Comparison of ENCODE assay signal across 9 cellular contexts in the genomic region with DNA sequence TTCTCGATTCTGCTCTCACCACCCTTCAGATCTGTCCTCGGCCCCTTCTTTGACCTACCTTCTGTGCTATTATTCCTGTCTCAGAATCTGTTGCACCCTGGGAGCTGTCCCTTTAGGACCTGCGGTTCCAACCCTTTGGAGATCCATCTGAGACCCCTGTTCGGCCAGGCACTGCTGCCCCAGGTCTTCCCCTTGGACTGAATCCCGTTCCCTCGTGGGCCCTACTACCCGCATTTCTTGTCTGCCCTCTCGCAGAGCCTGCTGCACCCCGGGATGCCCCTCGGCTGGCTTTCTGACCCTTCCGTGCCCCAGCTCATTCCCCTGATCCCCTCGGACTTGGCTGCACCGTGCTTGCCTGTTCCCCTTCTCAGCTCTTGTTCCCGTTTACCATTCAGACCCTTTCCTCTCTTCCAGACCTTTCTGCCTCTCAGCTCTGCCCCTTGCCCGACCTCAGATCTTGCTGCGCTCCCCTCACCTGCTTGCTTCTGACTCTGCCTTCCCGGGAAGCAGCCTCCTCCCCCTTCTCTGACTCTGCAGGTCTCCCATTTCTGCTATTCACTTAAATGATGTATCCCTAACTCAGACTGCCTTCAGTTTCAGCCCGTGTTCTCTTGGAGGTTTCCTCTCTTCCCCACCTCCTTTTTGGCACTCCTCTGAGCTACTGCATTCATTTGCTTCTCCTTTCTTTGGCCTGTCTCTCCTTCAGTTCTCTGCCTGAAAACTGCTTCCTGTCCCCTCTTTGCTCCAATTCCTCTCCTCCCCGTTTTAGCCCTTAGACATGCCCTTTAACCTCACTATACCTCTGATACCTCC. TPM values are rescaled to one million over a fixed set of nuclear protein-coding genes. Genes with fewer than 3 reads are reported as not detected.
A peak's percentile ranks its signal among the peaks of the same experiment; 100 is the strongest.
DNase-seq lines count a peak whose midpoint lies in the region; ATAC-seq, FAIRE-seq and TF ChIP-seq lines count a peak whose summit lies in the region.
"Had no signal": no experiment of that assay in that cellular context is flagged by ENCODE, and none has a peak within 500 bp of the region (broad histone marks: within the 10 kb centered on the region; RNA-seq: fewer than 3 reads in every experiment).

No MANE protein-coding gene starts in this region.

- TF ChIP-seq CTCF in A549 (IDR thresholded peaks at IDR 0.05) (no peak), RWPE2 (IDR thresholded peaks at IDR 0.05; ENCODE audit: poor library complexity, severe bottlenecking) (no peak), smooth muscle cell (IDR thresholded peaks at IDR 0.05; ENCODE audit: borderline replicate concordance, insufficient read depth, poor library complexity, severe bottlenecking) (no peak), GM10248 (IDR thresholded peaks at IDR 0.05; ENCODE audit: control extremely low read depth, extremely low read depth, low read depth, missing control alignments) (no peak)

- H3K27ac ChIP-seq in A549 (peak overlapping the region; percentile 99), RWPE2 (ENCODE audit: poor library complexity, severe bottlenecking) (peak overlapping the region; percentile 95), smooth muscle cell (ENCODE audit: low read depth) (peak overlapping the region; percentile 33)

- CTCF ChIA-PET in A549 (lab: Yijun Ruan, JAX): interaction anchor here (0.8 to 4.2 kb wide), 12 partner anchors 8 to 173 kb away, joined by 3 to 47 read pairs (median 6); no protein-coding TSS in a partner anchor
- CTCF ChIA-PET in GM10248 (lab: Yijun Ruan, JAX): interaction anchor here (0.6 to 2.3 kb wide), 6 partner anchors 10 to 129 kb away, joined by 3 to 7 read pairs (median 3); partner anchors contain the start of gene AP2S1

- WGBS in A549 (ENCODE audit: missing lambda C conversion rate): 2% methylated on average over 19 of the region's 19 CpGs
- 2% methylated on average over 19 of the region's 19 CpGs for WGBS in smooth muscle cell (ENCODE audit: low lambda C conversion rate)

- peaks cover 55% of the 10 kb centered on the region for H4K20me1 ChIP-seq in smooth muscle cell (ENCODE audit: low read depth)

- POLR2A ChIA-PET in A549 (lab: Yijun Ruan, JAX): interaction anchor here (0.7 to 3.1 kb wide), 4 partner anchors 17 to 63 kb away, joined by 3 to 13 read pairs (median 4); no protein-coding TSS in a partner anchor
- POLR2A ChIA-PET in GM10248 (lab: Yijun Ruan, JAX): interaction anchor here (0.6 to 0.7 kb wide), 2 partner anchors 98 to 362 kb away, joined by 3 to 4 read pairs; no protein-coding TSS in a partner anchor

- H3K27me3 ChIP-seq in RWPE2 (ENCODE audit: insufficient read depth, poor library complexity, severe bottlenecking) (no peaks in the 10 kb centered on the region), smooth muscle cell (ENCODE audit: low read depth) (no peaks in the 10 kb centered on the region)

- TF ChIP-seq EP300 in A549 (IDR thresholded peaks at IDR 0.05): no peak

- H3K4me1 ChIP-seq in A549 (peaks cover 63% of the 10 kb centered on the region), RWPE2 (ENCODE audit: insufficient read depth, poor library complexity, severe bottlenecking) (peaks cover 30% of the 10 kb centered on the region), smooth muscle cell (ENCODE audit: low read depth) (peaks cover 33% of the 10 kb centered on the region)

- intact Hi-C loops in head of caudate nucleus (cut with DNase I): loop anchor here (5.0 to 10.0 kb wide), 2 partner anchors 60 to 273 kb away; partner anchors contain the start of gene SAE1

- peak overlapping the region; percentile 96 for H3K4me2 ChIP-seq in A549
- peak overlapping the region; percentile 97 for H3K4me2 ChIP-seq in smooth muscle cell

- peaks cover 7% of the 10 kb centered on the region for H3F3A ChIP-seq in smooth muscle cell (ENCODE audit: low read depth)

- peak overlapping the region; percentile 94 for H3K4me3 ChIP-seq in A549
- H3K4me3 ChIP-seq in RWPE2 (ENCODE audit: severe bottlenecking): peak overlapping the region; percentile 67
- H3K4me3 ChIP-seq in smooth muscle cell: peak overlapping the region; percentile 67

- H3K36me3 ChIP-seq in RWPE2 (ENCODE audit: low read depth) (0 out of 2 replicates have a peak, but pooled peaks cover 4% of the 10 kb centered on the region), smooth muscle cell (ENCODE audit: low read depth) (no peaks in the 10 kb centered on the region)

- DNase-seq in A549 (ENCODE audit: low read depth in 1 of 2, low spot score in 1 of 2): no peak
- DNase-seq in GDM1 (lab: John Stamatoyannopoulos, UW): peak; percentile 6
- DNase-seq in RWPE2 (ENCODE audit: low spot score): peak; percentile 54
- DNase-seq in head of caudate nucleus: peak in 34 of 42 donors; percentile 12 to 78 (median 39)
- DNase-seq in smooth muscle cell (lab: John Stamatoyannopoulos, UW; ENCODE audit: unreplicated experiment): no peak
- DNase-seq in GM10248 (ENCODE audit: extremely low spot score): no peak
- DNase-seq in KG1 (lab: John Stamatoyannopoulos, UW): no peak

- ATAC-seq in A549 (peak in 1 of 2 experiments; percentile 3; a peak in 1 of 6 replicates), RWPE2 (ENCODE audit: low read depth) (0 out of 3 replicates have a peak, but pooled peaks have one; percentile 4), GM21723 (IDR thresholded peaks at IDR 0.05; ENCODE audit: unreplicated experiment) (no peak)

- TF ChIP-seq POLR2A in A549 (IDR thresholded peaks at IDR 0.05; ENCODE audit: low read length): no peak

- TF ChIP-seq RAD21 in A549 (conservative IDR thresholded peaks at IDR 0.05 in 1 of 2, IDR thresholded peaks at IDR 0.05 in 1 of 2): no peak

- peak overlapping the region; percentile 77 for H3K9ac ChIP-seq in smooth muscle cell (ENCODE audit: low read depth)

- no peak for FAIRE-seq in A549 (lab: Jason Lieb, UNC)
- FAIRE-seq: islet of Langerhans had no signal

- H2AFZ ChIP-seq in smooth muscle cell (ENCODE audit: low read depth): no peak overlapping the region

- H3K9me3 ChIP-seq in A549 (no peaks in the 10 kb centered on the region), RWPE2 (ENCODE audit: severe bottlenecking) (no peaks in the 10 kb centered on the region), smooth muscle cell (replicated peaks; ENCODE audit: low read depth) (no peaks in the 10 kb centered on the region)

- peaks cover 54% of the 10 kb centered on the region for H3K79me2 ChIP-seq in smooth muscle cell (ENCODE audit: low read depth)

TF ChIP-seq in A549, 52 proteins besides CTCF, POLR2A, EP300 and RAD21:
- TF ChIP-seq MAFK (IDR thresholded peaks at IDR 0.05; ENCODE audit: partially characterized antibody): no peak
- TF ChIP-seq KDM1A (IDR thresholded peaks at IDR 0.05; ENCODE audit: low read depth): no peak
- no peak for TF ChIP-seq TFCP2L1 (CRISPR knock-in tag; IDR thresholded peaks at IDR 0.05)
- no peak for TF ChIP-seq HOXA7 (CRISPR knock-in tag; IDR thresholded peaks at IDR 0.05)
- TF ChIP-seq MAZ (IDR thresholded peaks at IDR 0.05; ENCODE audit: borderline replicate concordance, low read depth, low read length): no peak
- TF ChIP-seq HEYL (CRISPR knock-in tag; IDR thresholded peaks at IDR 0.05): no peak
- no peak for TF ChIP-seq CEBPB (IDR thresholded peaks at IDR 0.05)

RNA-seq across cellular contexts. Expression of gene ARHGAP35, which starts 1.1 kb away (rescaled TPM):
- polyA plus RNA-seq in A549 (2011; rRNA removed): 48.5 and 51.9 TPM in 2 replicates
- polyA plus RNA-seq in A549 (2012; cell fraction: cytosol; rRNA removed): 17.2 and 22.8 TPM in 2 replicates
- polyA plus RNA-seq in A549 (2012; cell fraction: nucleus; rRNA removed): 31.2 and 34.0 TPM in 2 replicates
- polyA plus RNA-seq in A549 (2017; fragmentation: RNase III; extraction: RNeasy Plus Mini Kit Qiagen cat#74134 plus additional on column Dnase treatment): 33.2 to 33.7 TPM (median 33.3 TPM) in 3 replicates
- 67.2 and 74.8 TPM in 2 replicates for polyA minus RNA-seq in A549 (2011; rRNA and poly(A)+ RNA removed)
- 19.8 and 20.0 TPM in 2 replicates for total RNA-seq in smooth muscle cell
- polyA plus RNA-seq in smooth muscle cell: 6.9 TPM in 2 replicates

RNA-seq across cellular contexts. Expression of gene AP2S1, which starts 11.3 kb away (rescaled TPM):
- polyA plus RNA-seq in A549 (2011; rRNA removed): 117 and 150 TPM in 2 replicates
- polyA plus RNA-seq in A549 (2012; cell fraction: cytosol; rRNA removed): 412 and 456 TPM in 2 replicates
- polyA plus RNA-seq in A549 (2012; cell fraction: nucleus; rRNA removed): 284 and 292 TPM in 2 replicates
- 318 to 329 TPM (median 325 TPM) in 3 replicates for polyA plus RNA-seq in A549 (2017; fragmentation: RNase III; extraction: RNeasy Plus Mini Kit Qiagen cat#74134 plus additional on column Dnase treatment)
- polyA minus RNA-seq in A549 (2011; rRNA and poly(A)+ RNA removed): 90.7 TPM in 2 replicates
- 142 and 204 TPM in 2 replicates for total RNA-seq in smooth muscle cell
- 471 and 488 TPM in 2 replicates for polyA plus RNA-seq in smooth muscle cell

Comparison
In these comparisons a context has a peak if more than half of its experiments do, and no peak if none do; other contexts are left out.
1. DNase-seq: peak in GDM1 (single experiment), RWPE2 (single experiment) and head of caudate nucleus (34 of 42); none in A549 (0 of 2), smooth muscle cell (single experiment), GM10248 (single experiment) and KG1 (single experiment).
2. H3K27ac ChIP-seq: peak in every context shown above with its lines; median percentile 99 in A549; 95 in RWPE2; 33 in smooth muscle cell.
3. Peak in every context shown above with its lines, with median percentiles within 50 percentile points of each other: H3K4me3 ChIP-seq.